Comparison of ENCODE assay signal across 8 cellular contexts in the genomic region with DNA sequence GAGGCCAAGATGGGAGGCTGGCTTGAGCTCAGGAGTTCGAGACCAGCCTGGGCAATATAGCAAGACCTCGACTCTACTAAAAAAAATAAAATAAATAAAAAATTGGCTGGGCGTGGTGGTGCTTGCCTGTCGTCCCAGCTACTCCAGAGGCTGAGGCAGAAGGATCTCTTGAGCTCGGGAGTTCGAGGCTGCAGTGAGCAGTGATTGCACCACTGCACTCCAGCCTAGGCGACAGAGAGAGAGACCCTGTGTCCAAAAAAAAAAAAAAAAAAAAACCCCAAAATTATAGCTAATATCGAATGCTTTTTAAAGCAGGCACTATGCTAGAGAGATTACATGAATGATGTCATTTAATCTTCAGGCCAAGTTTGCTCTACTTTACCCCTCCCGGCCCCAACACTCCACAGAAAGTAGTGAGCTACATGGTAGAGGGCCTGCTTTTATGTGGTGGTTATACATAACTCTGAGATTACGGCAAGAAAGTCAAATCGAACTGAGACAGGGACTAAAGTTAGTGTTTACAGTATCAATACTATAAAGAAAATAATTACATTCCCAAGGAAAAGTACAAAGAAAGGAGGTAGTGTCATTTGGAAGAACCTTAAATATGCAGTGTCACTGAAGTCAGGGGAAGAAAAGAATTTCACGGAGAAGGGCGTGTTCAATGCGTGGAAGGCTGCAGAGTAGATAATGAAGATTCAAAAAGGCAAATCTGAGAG. TPM values are rescaled to one million over a fixed set of nuclear protein-coding genes. Genes with fewer than 3 reads are reported as not detected.
DNase-seq lines count a peak whose midpoint lies in the region; ATAC-seq and TF ChIP-seq lines count a peak whose summit lies in the region.

No MANE protein-coding gene starts in this region.

- no peak for TF ChIP-seq CTCF in HFFc6 (IDR thresholded peaks at IDR 0.05)
- TF ChIP-seq CTCF in MCF 10A (IDR thresholded peaks at IDR 0.05; ENCODE audit: unreplicated experiment) = no peak

- H3K27ac ChIP-seq in ACC112 (ENCODE audit: low read depth, low read length) (peak overlapping the region; percentile 81), mucosa of rectum (ENCODE audit: low read depth in 2 of 2, low read length in 2 of 2) (peak overlapping the region in 1 of 2 donors; percentile 96)

- ATAC-seq in HG02623 (IDR thresholded peaks at IDR 0.05; ENCODE audit: unreplicated experiment) = no peak

- no peaks in the 10 kb centered on the region for H3K9me3 ChIP-seq in mucosa of rectum (ENCODE audit: control insufficient read depth in 2 of 2, low read length in 2 of 2)

- CTCF ChIA-PET in MCF 10A (lab: Yijun Ruan, JAX) = interaction anchor here (0.6 to 1.3 kb wide), 4 partner anchors 182 to 326 kb away, joined by 3 to 7 read pairs (median 4); no protein-coding TSS in a partner anchor

- H3K27me3 ChIP-seq in ACC112 (ENCODE audit: insufficient read depth, low read length) (no peaks in the 10 kb centered on the region), mucosa of rectum (ENCODE audit: control insufficient read depth in 2 of 2, insufficient read depth in 2 of 2, low read length in 2 of 2) (no peaks in the 10 kb centered on the region)

- POLR2A ChIA-PET in MCF 10A (lab: Yijun Ruan, JAX) = interaction anchor here (0.5 to 2.8 kb wide), 12 partner anchors 10 to 704 kb away, joined by 3 to 12 read pairs (median 4); a partner anchor contains a TSS

- H3K4me3 Mint-ChIP-seq in HFFc6 (peak overlapping the region; percentile 95), MCF 10A (ENCODE audit: unreplicated experiment) (peak overlapping the region; percentile 81)

- DNase-seq in HFFc6 (no peak), MCF 10A (ENCODE audit: unreplicated experiment) (no peak), amygdala (lab: John Stamatoyannopoulos, UW) (no peak), posterior cingulate gyrus (no peak), Ammon's horn (ENCODE audit: low spot score) (no peak)

- H3K79me2 ChIP-seq in ACC112 (ENCODE audit: control insufficient read depth, insufficient read depth, low read length, unreplicated experiment) = peaks cover 57% of the 10 kb centered on the region

- H3K9me3 Mint-ChIP-seq in HFFc6 (no peaks in the 10 kb centered on the region), MCF 10A (ENCODE audit: unreplicated experiment) (no peaks in the 10 kb centered on the region)

- H2AFZ ChIP-seq in ACC112 (ENCODE audit: low read length, unreplicated experiment) = peak overlapping the region; percentile 76

- peak overlapping the region; percentile 97 for H3K4me3 ChIP-seq in ACC112 (ENCODE audit: low read depth, low read length)
- peak overlapping the region; percentile 80 to 92 for H3K4me3 ChIP-seq in mucosa of rectum (ENCODE audit: low read length in 2 of 2)

- H3K27me3 Mint-ChIP-seq in HFFc6 (ENCODE audit: insufficient read depth) = no peaks in the 10 kb centered on the region
- H3K27me3 Mint-ChIP-seq in MCF 10A (ENCODE audit: insufficient read depth, unreplicated experiment) = no peaks in the 10 kb centered on the region

- peak overlapping the region; percentile 71 to 90 for H3K9ac ChIP-seq in mucosa of rectum (ENCODE audit: low read depth in 1 of 2, low read length in 2 of 2)

- H3K4me1 Mint-ChIP-seq in HFFc6 (ENCODE audit: low read depth) (peaks cover 52% of the 10 kb centered on the region), MCF 10A (ENCODE audit: insufficient read depth, unreplicated experiment) (peaks cover 22% of the 10 kb centered on the region)

- no peaks in the 10 kb centered on the region; the same call in 1 of the 2 replicates for H3K36me3 ChIP-seq in ACC112 (ENCODE audit: insufficient read depth, low read length)
- H3K36me3 ChIP-seq in mucosa of rectum (ENCODE audit: control insufficient read depth in 2 of 2, insufficient read depth in 2 of 2, low read length in 2 of 2) = no peaks in the 10 kb centered on the region

- intact Hi-C loops in MCF 10A (cut with micrococcal nuclease) = loop anchor here (5.0 kb wide), 1 partner anchor 460 kb away; no protein-coding TSS in a partner anchor
- intact Hi-C loops in posterior cingulate gyrus (cut with DNase I) = loop anchor here (5.0 to 10.0 kb wide), 2 partner anchors 462 to 850 kb away; a partner anchor contains a TSS

- H3K36me3 Mint-ChIP-seq in HFFc6 (ENCODE audit: low read depth) (peaks cover 6% of the 10 kb centered on the region; the same call in 1 of the 2 replicates), MCF 10A (ENCODE audit: insufficient read depth, unreplicated experiment) (peaks cover 12% of the 10 kb centered on the region)

- H3K4me1 ChIP-seq in ACC112 (ENCODE audit: control insufficient read depth, insufficient read depth, low read length, unreplicated experiment) (peaks cover 18% of the 10 kb centered on the region), mucosa of rectum (ENCODE audit: control insufficient read depth in 2 of 2, insufficient read depth in 2 of 2, low read length in 2 of 2) (peaks cover 13 to 18% of the 10 kb centered on the region in 2 donors)

- H3K27ac Mint-ChIP-seq in HFFc6 (peak overlapping the region; percentile 87), MCF 10A (ENCODE audit: low read depth, unreplicated experiment) (peak overlapping the region; percentile 61)

- BruUV-seq in MCF 10A (replicated peaks; lab: Mats Ljungman, UMichigan) = TSS peak; percentile 55

RNA-seq across cellular contexts. Expression of a gene that starts 1.1 kb away (rescaled TPM):
- 10 to 100 TPM; 54.6 to 59.4 (median 56.8) TPM for total RNA-seq in HFFc6 (2021; fragmentation: NEBNext Ultra II Directional; extraction: Animal tissue kit (Norgen Biotek cat#: 25700))
- total RNA-seq in MCF 10A (2022) = 41.6 and 53.7 TPM in 2 replicates
